9 cellular contexts compared by ENCODE assay signal in genomic region chr1:63774617-63775417, GRCh38. TPM values are rescaled to one million over a fixed set of nuclear protein-coding genes. Genes with fewer than 3 reads are reported as not detected.
DNase-seq lines count a peak whose midpoint lies in the region; ATAC-seq, FAIRE-seq and TF ChIP-seq lines count a peak whose summit lies in the region.
"Had no signal": no experiment of that assay in that cellular context is flagged by ENCODE, and none has a peak within 500 bp of the region (broad histone marks: within the 10 kb centered on the region; RNA-seq: fewer than 3 reads in every experiment).

No MANE protein-coding gene starts in this region.

- TF ChIP-seq EP300 in A549 (IDR thresholded peaks at IDR 0.05): no peak

- no peak for TF ChIP-seq CTCF in A549 (IDR thresholded peaks at IDR 0.05)

- FAIRE-seq in A549 (lab: Jason Lieb, UNC) (no peak), GM12891 (lab: Jason Lieb, UNC) (peak; percentile 43)

- H3K27ac Mint-ChIP-seq in stimulated activated memory B cell treated with anti-CD40 and anti-IgM and Interleukin-4, amounts not matched to agents 10 μg/mL and 1 μg/mL and 100 μg/mL, for 72 hours: no peak overlapping the region

- H3K36me3 Mint-ChIP-seq in stimulated activated memory B cell treated with anti-CD40 and anti-IgM and Interleukin-4, amounts not matched to agents 10 μg/mL and 1 μg/mL and 100 μg/mL, for 72 hours: no peaks in the 10 kb centered on the region

- ATAC-seq in A549: peak; percentile 49 to 55
- ATAC-seq in stimulated activated memory B cell treated with anti-CD40 and anti-IgM and Interleukin-4, amounts not matched to agents 10 μg/mL and 1 μg/mL and 100 μg/mL, for 72 hours: peak; percentile 39
- no peak for ATAC-seq in HG02610 (IDR thresholded peaks at IDR 0.05; ENCODE audit: unreplicated experiment)

- peaks cover 16% of the 10 kb centered on the region for H3K4me1 Mint-ChIP-seq in stimulated activated memory B cell treated with anti-CD40 and anti-IgM and Interleukin-4, amounts not matched to agents 10 μg/mL and 1 μg/mL and 100 μg/mL, for 72 hours

- 3% methylated on average over 21 of the region's 72 CpGs for WGBS in A549 (ENCODE audit: missing lambda C conversion rate)

- peak overlapping the region; percentile 83 for H3K4me3 ChIP-seq in A549

- no peak for TF ChIP-seq POLR2A in A549 (IDR thresholded peaks at IDR 0.05; ENCODE audit: low read length)
- TF ChIP-seq POLR2A in GM12891 (IDR thresholded peaks at IDR 0.05; ENCODE audit: low read depth, low read length): no peak

- CTCF ChIA-PET in A549 (lab: Yijun Ruan, JAX): interaction anchor here (0.6 to 2.9 kb wide), 10 partner anchors 11 to 1968 kb away, joined by 3 to 11 read pairs (median 5); no protein-coding TSS in a partner anchor

- H3K27ac ChIP-seq in A549: peak overlapping the region; percentile 95 to 96
- H3K27ac ChIP-seq: neutrophil had no signal

- H3K4me1 ChIP-seq in A549: peaks cover 62% of the 10 kb centered on the region

- peak overlapping the region; percentile 76 for H3K4me3 Mint-ChIP-seq in stimulated activated memory B cell treated with anti-CD40 and anti-IgM and Interleukin-4, amounts not matched to agents 10 μg/mL and 1 μg/mL and 100 μg/mL, for 72 hours

- no peaks in the 10 kb centered on the region for H3K9me3 ChIP-seq in A549
- H3K9me3 ChIP-seq: neutrophil had no signal

- no peak for TF ChIP-seq RAD21 in A549 (conservative IDR thresholded peaks at IDR 0.05 in 1 of 2, IDR thresholded peaks at IDR 0.05 in 1 of 2)

- peak overlapping the region; percentile 85 for H3K4me2 ChIP-seq in A549

- H3K27me3 Mint-ChIP-seq in stimulated activated memory B cell treated with anti-CD40 and anti-IgM and Interleukin-4, amounts not matched to agents 10 μg/mL and 1 μg/mL and 100 μg/mL, for 72 hours: peaks cover 58% of the 10 kb centered on the region

- POLR2A ChIA-PET in A549 (lab: Yijun Ruan, JAX): interaction anchor here (1.1 to 2.3 kb wide), 2 partner anchors 43 to 83 kb away, joined by 3 to 12 read pairs; no protein-coding TSS in a partner anchor

- no peaks in the 10 kb centered on the region for H3K9me3 Mint-ChIP-seq in stimulated activated memory B cell treated with anti-CD40 and anti-IgM and Interleukin-4, amounts not matched to agents 10 μg/mL and 1 μg/mL and 100 μg/mL, for 72 hours

- DNase-seq in A549 (ENCODE audit: low read depth in 1 of 2, low spot score in 1 of 2): peak; percentile 25 to 39
- peak; percentile 19 for DNase-seq in GM12891 (ENCODE audit: insufficient read length, low spot score)
- peak; percentile 17 for DNase-seq in NCI-H226
- DNase-seq in cerebellar cortex (ENCODE audit: low spot score): peak; percentile 22
- peak; percentile 9 for DNase-seq in kidney glomerular epithelial cell (lab: John Stamatoyannopoulos, UW)
- DNase-seq in OCI-M2 (lab: John Stamatoyannopoulos, UW; ENCODE audit: unreplicated experiment): no peak

TF ChIP-seq in A549, 52 proteins besides CTCF, POLR2A, EP300 and RAD21:
- TF ChIP-seq, protein P1, sequence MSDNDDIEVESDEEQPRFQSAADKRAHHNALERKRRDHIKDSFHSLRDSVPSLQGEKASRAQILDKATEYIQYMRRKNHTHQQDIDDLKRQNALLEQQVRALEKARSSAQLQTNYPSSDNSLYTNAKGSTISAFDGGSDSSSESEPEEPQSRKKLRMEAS (IDR thresholded peaks at IDR 0.05): peak; percentile 12; the same call in 1 of the 2 replicates
- no peak for TF ChIP-seq ZNF302 (CRISPR knock-in tag; IDR thresholded peaks at IDR 0.05)

TF ChIP-seq in GM12891, 5 proteins besides CTCF, POLR2A, EP300 and RAD21:
- no peak for TF ChIP-seq SPI1 (IDR thresholded peaks at IDR 0.05; ENCODE audit: low read depth, low read length)
- TF ChIP-seq PAX5 (IDR thresholded peaks at IDR 0.05; ENCODE audit: insufficient read depth, low read length, severe bottlenecking): no peak
- no peak for TF ChIP-seq POU2F2 (IDR thresholded peaks at IDR 0.05; ENCODE audit: low read depth, low read length)
- no peak for TF ChIP-seq TAF1 (IDR thresholded peaks at IDR 0.05; ENCODE audit: low read depth, low read length)
TF ChIP-seq in GM12891: peak in this region for 0.

RNA-seq across cellular contexts. Expression of gene ROR1, which starts 1.0 kb away (rescaled TPM):
- 19.0 and 29.3 TPM in 2 replicates for polyA plus RNA-seq in A549 (2011; rRNA removed)
- 5.1 and 6.5 TPM in 2 replicates for polyA plus RNA-seq in A549 (2012; cell fraction: cytosol; rRNA removed)
- polyA plus RNA-seq in A549 (2012; cell fraction: nucleus; rRNA removed): 7.0 and 8.2 TPM in 2 replicates
- polyA plus RNA-seq in A549 (2017; fragmentation: RNase III; extraction: RNeasy Plus Mini Kit Qiagen cat#74134 plus additional on column Dnase treatment): 6.5 to 9.4 TPM (median 8.2 TPM) in 3 replicates
- polyA minus RNA-seq in A549 (2011; rRNA and poly(A)+ RNA removed): 55.0 and 55.8 TPM in 2 replicates
- polyA plus RNA-seq in GM12891 (2012; ENCODE audit: low read depth, missing spikeins): 0.37 TPM
